9 cellular contexts compared by ENCODE assay signal in genomic region chr4:139229534-139230039, GRCh38. TPM values are rescaled to one million over a fixed set of nuclear protein-coding genes. Genes with fewer than 3 reads are reported as not detected.
DNase-seq lines count a peak whose midpoint lies in the region; FAIRE-seq and TF ChIP-seq lines count a peak whose summit lies in the region.
"Had no signal": no experiment of that assay in that cellular context is flagged by ENCODE, and none has a peak within 500 bp of the region (broad histone marks: within the 10 kb centered on the region; RNA-seq: fewer than 3 reads in every experiment).

No MANE protein-coding gene starts in this region.

- no peaks in the 10 kb centered on the region for H3K4me1 Mint-ChIP-seq in activated CD4-positive, alpha-beta T cell treated with anti-CD3 and anti-CD28 coated beads, Interleukin-2, amount 10 ng/mL, durations not matched to agents 24 days and 14 days
- H3K4me1 Mint-ChIP-seq in brain: peaks cover 15% of the 10 kb centered on the region

- no peak overlapping the region for H3K27ac ChIP-seq in keratinocyte (ENCODE audit: control insufficient read depth, insufficient read depth, low read length)
- H3K27ac ChIP-seq in thyroid gland: no peak overlapping the region

- DNase-seq in activated CD4-positive, alpha-beta T cell treated with anti-CD3 and anti-CD28 coated beads, Interleukin-2, amount 10 ng/mL, durations not matched to agents 24 days and 14 days: peak; percentile 75
- no peak for DNase-seq in activated CD4-positive, alpha-beta T cell treated with anti-CD3 and anti-CD28 coated beads, Interleukin-2, amount 50 U/mL, for 48 hours
- DNase-seq in HAP-1 (ENCODE audit: low spot score in 2 of 2): peak; percentile 27 to 66
- peak; percentile 8 for DNase-seq in NCI-H226
- no peak for DNase-seq in keratinocyte (ENCODE audit: low read depth, low spot score)
- DNase-seq in thyroid gland: no peak
- DNase-seq in urothelium cell line (ENCODE audit: low spot score): no peak

- no peak overlapping the region for H3K4me3 Mint-ChIP-seq in activated CD4-positive, alpha-beta T cell treated with anti-CD3 and anti-CD28 coated beads, Interleukin-2, amount 10 ng/mL, durations not matched to agents 24 days and 14 days
- no peak overlapping the region for H3K4me3 Mint-ChIP-seq in brain
- H3K4me3 Mint-ChIP-seq: dendritic cell treated with granulocyte-macrophage colony-stimulating factor and Interleukin-4, amounts not matched to agents 40 ng/mL and 50 ng/mL, for 4 days had no signal

- H2AFZ ChIP-seq in keratinocyte (ENCODE audit: control insufficient read depth, low read length): no peak overlapping the region

- H3K4me1 ChIP-seq in HAP-1: no peaks in the 10 kb centered on the region
- H3K4me1 ChIP-seq in keratinocyte (ENCODE audit: control insufficient read depth, extremely low read depth, insufficient read depth, low read length): peaks cover 8% of the 10 kb centered on the region
- no peaks in the 10 kb centered on the region for H3K4me1 ChIP-seq in thyroid gland

- no peaks in the 10 kb centered on the region for H3K27me3 Mint-ChIP-seq in activated CD4-positive, alpha-beta T cell treated with anti-CD3 and anti-CD28 coated beads, Interleukin-2, amount 10 ng/mL, durations not matched to agents 24 days and 14 days
- H3K27me3 Mint-ChIP-seq in brain: peaks cover 5% of the 10 kb centered on the region
- H3K27me3 Mint-ChIP-seq: dendritic cell treated with granulocyte-macrophage colony-stimulating factor and Interleukin-4, amounts not matched to agents 40 ng/mL and 50 ng/mL, for 4 days had no signal

- H4K20me1 ChIP-seq in keratinocyte (ENCODE audit: control insufficient read depth, extremely low read depth, insufficient read depth, low read length): no peaks in the 10 kb centered on the region

- intact Hi-C loops in activated CD4-positive, alpha-beta T cell treated with anti-CD3 and anti-CD28 coated beads, Interleukin-2, amount 10 ng/mL, durations not matched to agents 24 days and 14 days (cut with micrococcal nuclease): loop anchor here (1.0 to 2.0 kb wide), 4 partner anchors 51 to 422 kb away; no protein-coding TSS in a partner anchor
- intact Hi-C loops in thyroid gland (cut with DNase I): no loop called here

- no peaks in the 10 kb centered on the region for H3K79me2 ChIP-seq in keratinocyte (ENCODE audit: control insufficient read depth, insufficient read depth, low read length)

- no peaks in the 10 kb centered on the region for H3K9me3 Mint-ChIP-seq in activated CD4-positive, alpha-beta T cell treated with anti-CD3 and anti-CD28 coated beads, Interleukin-2, amount 10 ng/mL, durations not matched to agents 24 days and 14 days
- peaks cover 0 to 3% (median 0%) of the 10 kb centered on the region in 5 experiments for H3K9me3 Mint-ChIP-seq in brain
- H3K9me3 Mint-ChIP-seq: dendritic cell treated with granulocyte-macrophage colony-stimulating factor and Interleukin-4, amounts not matched to agents 40 ng/mL and 50 ng/mL, for 4 days had no signal

- FAIRE-seq in keratinocyte (lab: Jason Lieb, UNC): peak; percentile 69
- FAIRE-seq in urothelium cell line (lab: Jason Lieb, UNC): no peak

- H3K9me1 ChIP-seq in keratinocyte (ENCODE audit: control insufficient read depth, extremely low read depth, insufficient read depth, low read length): no peaks in the 10 kb centered on the region

- H3K27me3 ChIP-seq in HAP-1 (ENCODE audit: low read depth) (no peaks in the 10 kb centered on the region), keratinocyte (ENCODE audit: control insufficient read depth, extremely low read depth, insufficient read depth, low read length) (no peaks in the 10 kb centered on the region), thyroid gland (no peaks in the 10 kb centered on the region)

- H3K36me3 ChIP-seq in HAP-1 (replicated peaks) (no peaks in the 10 kb centered on the region), keratinocyte (ENCODE audit: control insufficient read depth in 2 of 2, extremely low read depth in 1 of 2, insufficient read depth in 2 of 2, low read length in 2 of 2) (no peaks in the 10 kb centered on the region), thyroid gland (no peaks in the 10 kb centered on the region)

- no peak overlapping the region for H3K27ac Mint-ChIP-seq in activated CD4-positive, alpha-beta T cell treated with anti-CD3 and anti-CD28 coated beads, Interleukin-2, amount 10 ng/mL, durations not matched to agents 24 days and 14 days
- no peak overlapping the region for H3K27ac Mint-ChIP-seq in brain
- H3K27ac Mint-ChIP-seq: dendritic cell treated with granulocyte-macrophage colony-stimulating factor and Interleukin-4, amounts not matched to agents 40 ng/mL and 50 ng/mL, for 4 days had no signal

- H3K4me2 ChIP-seq in keratinocyte (ENCODE audit: control insufficient read depth, extremely low read depth, insufficient read depth, low read depth, low read length): no peak overlapping the region

- no peaks in the 10 kb centered on the region for H3K36me3 Mint-ChIP-seq in activated CD4-positive, alpha-beta T cell treated with anti-CD3 and anti-CD28 coated beads, Interleukin-2, amount 10 ng/mL, durations not matched to agents 24 days and 14 days (ENCODE audit: low read depth)
- H3K36me3 Mint-ChIP-seq in brain: no peaks in the 10 kb centered on the region

- H3K4me3 ChIP-seq in HAP-1 (no peak overlapping the region), keratinocyte (ENCODE audit: control insufficient read depth in 2 of 3, extremely low read depth in 1 of 3, insufficient read depth in 2 of 3, low read depth in 1 of 3, low read length in 3 of 3) (no peak overlapping the region), thyroid gland (replicated peaks in 1 of 3) (no peak overlapping the region)

- dilution Hi-C loops in keratinocyte (cut with MboI; ENCODE audit: extremely low pct_ligation_motif_present, low sequenced_read_pairs): no loop called here

- TF ChIP-seq POLR2A in thyroid gland (IDR thresholded peaks at IDR 0.05): no peak

- H3K9ac ChIP-seq in keratinocyte (ENCODE audit: control insufficient read depth, extremely low read depth, insufficient read depth, low read length): no peak overlapping the region

- in situ Hi-C loops in HAP-1 (cut with MboI; ENCODE audit: low sequenced_read_pairs): no loop called here

- peak; percentile 63 to 76 for TF ChIP-seq CTCF in brain (conservative IDR thresholded peaks at IDR 0.05)
- TF ChIP-seq CTCF in keratinocyte (optimal IDR thresholded peaks at IDR 0.05 in 1 of 3, IDR thresholded peaks at IDR 0.05 in 1 of 3, conservative IDR thresholded peaks at IDR 0.05 in 1 of 3; ENCODE audit: extremely low read depth in 1 of 3, insufficient read depth in 2 of 3, low read length in 3 of 3): peak in 2 of 3 experiments; percentile 48 to 58
- peak; percentile 50 to 76 (median 70) for TF ChIP-seq CTCF in thyroid gland (IDR thresholded peaks at IDR 0.05)

- 35 to 38% methylated on average over 3 of the region's 3 CpGs for WGBS in thyroid gland, 2 donors

- no peaks in the 10 kb centered on the region for H3K9me3 ChIP-seq in HAP-1
- no peaks in the 10 kb centered on the region for H3K9me3 ChIP-seq in keratinocyte (ENCODE audit: control insufficient read depth, low read depth, low read length)
- no peaks in the 10 kb centered on the region for H3K9me3 ChIP-seq in thyroid gland

RNA-seq across cellular contexts. Expression of gene MGARP, which starts 50.4 kb away (rescaled TPM):
- total RNA-seq in activated CD4-positive, alpha-beta T cell treated with anti-CD3 and anti-CD28 coated beads, Interleukin-2, amount 10 ng/mL, durations not matched to agents 24 days and 14 days: 0.14 and 0.21 TPM in 2 replicates
- 0.41 TPM for polyA plus RNA-seq in brain (ENCODE audit: insufficient read depth, low read depth, low replicate concordance)
- polyA plus RNA-seq in keratinocyte: 0.58 to 0.99 TPM (median 0.94 TPM) in 3 replicates
- 0.42 TPM for polyA plus RNA-seq in keratinocyte (2011; ENCODE audit: low read depth)
- 0.62 and 1.0 TPM in 2 replicates for polyA plus RNA-seq in keratinocyte (2011; cell fraction: cytosol; rRNA removed)
- polyA plus RNA-seq in keratinocyte (2011; cell fraction: nucleus; rRNA removed): 0.31 and 0.69 TPM in 2 replicates
- polyA plus RNA-seq in keratinocyte (2012; ENCODE audit: low replicate concordance): 0.56 and 0.76 TPM in 2 replicates
- polyA minus RNA-seq in keratinocyte: 0.16 to 0.59 TPM in 2 of 3 replicates, not detected in the other
- not detected for polyA minus RNA-seq in keratinocyte (2011; cell fraction: cytosol; rRNA and poly(A)+ RNA removed)
- not detected in 2 replicates for polyA minus RNA-seq in keratinocyte (2011; cell fraction: nucleus; rRNA and poly(A)+ RNA removed)
- total RNA-seq in thyroid gland: 1 to 10 TPM in 2 of 4 donors, under 1 TPM in 2; 0.71 to 2.1 (median 1.1) TPM

RNA-seq across cellular contexts. Expression of gene ELF2, which starts 52.6 kb away (rescaled TPM):
- total RNA-seq in activated CD4-positive, alpha-beta T cell treated with anti-CD3 and anti-CD28 coated beads, Interleukin-2, amount 10 ng/mL, durations not matched to agents 24 days and 14 days: 30.1 and 30.5 TPM in 2 replicates
- polyA plus RNA-seq in brain (ENCODE audit: insufficient read depth, low read depth, low replicate concordance) (15.4 TPM), keratinocyte (15.8 to 19.6 TPM (median 16.4 TPM) in 3 replicates)
- 17.8 TPM for polyA plus RNA-seq in keratinocyte (2011; ENCODE audit: low read depth)
- 9.2 and 15.3 TPM in 2 replicates for polyA plus RNA-seq in keratinocyte (2011; cell fraction: cytosol; rRNA removed)
- 18.9 and 19.4 TPM in 2 replicates for polyA plus RNA-seq in keratinocyte (2011; cell fraction: nucleus; rRNA removed)
- 10.7 and 13.7 TPM in 2 replicates for polyA plus RNA-seq in keratinocyte (2012; ENCODE audit: low replicate concordance)
- polyA minus RNA-seq in keratinocyte: 12.1 to 31.0 TPM (median 20.7 TPM) in 3 replicates
- 11.7 TPM for polyA minus RNA-seq in keratinocyte (2011; cell fraction: cytosol; rRNA and poly(A)+ RNA removed)
- 14.8 and 22.0 TPM in 2 replicates for polyA minus RNA-seq in keratinocyte (2011; cell fraction: nucleus; rRNA and poly(A)+ RNA removed)
- total RNA-seq in thyroid gland: 10 to 100 TPM; 58.1 to 76.6 (median 65.0) TPM

Comparison
In these comparisons a context has a peak if more than half of its experiments do, and no peak if none do; other contexts are left out.
1. DNase-seq: peak in activated CD4-positive, alpha-beta T cell treated with anti-CD3 and anti-CD28 coated beads, Interleukin-2, amount 10 ng/mL, durations not matched to agents 24 days and 14 days (single experiment), HAP-1 (2 of 2) and NCI-H226 (single experiment); none in activated CD4-positive, alpha-beta T cell treated with anti-CD3 and anti-CD28 coated beads, Interleukin-2, amount 50 U/mL, for 48 hours (0 of 2), keratinocyte (single experiment), thyroid gland (0 of 2) and urothelium cell line (single experiment).
2. Peak in every context shown above with its lines, with median percentiles within 50 percentile points of each other: CTCF ChIP-seq.